In genomic region chr12:2414810-2415567, GRCh38 we compare ENCODE assay signal across 25 cellular contexts.
DNase-seq lines count a peak whose midpoint lies in the region; ATAC-seq, FAIRE-seq and TF ChIP-seq lines count a peak whose summit lies in the region.
"Had no signal": no experiment of that assay in that cellular context is flagged by ENCODE, and none has a peak within 500 bp of the region (broad histone marks: within the 10 kb centered on the region; RNA-seq: fewer than 3 reads in every experiment).

No MANE protein-coding gene starts in this region.

- peaks cover 89% of the 10 kb centered on the region for H3K4me1 ChIP-seq in left ventricle myocardium inferior
- H3K4me1 ChIP-seq: esophagus squamous epithelium had no signal

- intact Hi-C loops in left ventricle myocardium inferior (cut with micrococcal nuclease) (no loop called here), Right ventricle myocardium inferior (cut with DNase I) (no loop called here)

- DNase-seq in left ventricle myocardium inferior, result no peak
- DNase-seq in Right ventricle myocardium inferior (ENCODE audit: missing footprints), result no peak
- no peak for DNase-seq in WERI-Rb-1
- peak; percentile 81 for DNase-seq in mesenteric fat pad (ENCODE audit: low spot score)
- DNase-seq in urothelium cell line (ENCODE audit: low spot score), result peak; percentile 41
- DNase-seq in stimulated activated CD8-positive, alpha-beta memory T cell treated with anti-CD3 and anti-CD28 coated beads, Interleukin-4, amount 100 ng/mL, for 48 hours, result no peak
- DNase-seq in NCI-H2196 (lab: John Stamatoyannopoulos, UW; ENCODE audit: unreplicated experiment), result no peak
- DNase-seq: activated CD4-positive, alpha-beta memory T cell treated with anti-CD3 and anti-CD28 coated beads, Interleukin-2, amount 10 ng/mL, durations not matched to agents 7 days and 5 days; activated naive CD4-positive, alpha-beta T cell treated with anti-CD3 and anti-CD28 coated beads for 36 hours; BE2C; cerebellar nuclear complex; effector memory CD4-positive, alpha-beta T cell; esophagus squamous epithelium; GDM1; mucosa of descending colon; NCI-H187 treated with DMSO at 0.1 percent for 48 hours; NCI-H226; NCI-H82 had no signal

- H3K27me3 ChIP-seq in left ventricle myocardium inferior (ENCODE audit: low read depth), result no peaks in the 10 kb centered on the region
- H3K27me3 ChIP-seq in WERI-Rb-1 (ENCODE audit: insufficient read depth, low read depth, severe bottlenecking), result no peaks in the 10 kb centered on the region
- H3K27me3 ChIP-seq: BE2C, esophagus squamous epithelium, neural progenitor cell had no signal

- peak overlapping the region; percentile 46 for H3K27ac ChIP-seq in left ventricle myocardium inferior (replicated peaks)
- H3K27ac ChIP-seq in WERI-Rb-1, result no peak overlapping the region
- H3K27ac ChIP-seq: esophagus squamous epithelium, KMS-11, neural progenitor cell, SK-N-MC had no signal

- ATAC-seq in Right ventricle myocardium inferior (no peak), HG03045 (IDR thresholded peaks at IDR 0.05; ENCODE audit: unreplicated experiment) (no peak)
- ATAC-seq: mucosa of descending colon, Panc1 had no signal

- FAIRE-seq in urothelium cell line (lab: Jason Lieb, UNC), result no peak
- FAIRE-seq: A204.1, D721Med had no signal

- H3K36me3 ChIP-seq in left ventricle myocardium inferior (no peaks in the 10 kb centered on the region), WERI-Rb-1 (no peaks in the 10 kb centered on the region)
- H3K36me3 ChIP-seq: BE2C, esophagus squamous epithelium, neural progenitor cell had no signal

- H3K4me3 ChIP-seq in left ventricle myocardium inferior, result no peak overlapping the region
- no peak overlapping the region for H3K4me3 ChIP-seq in WERI-Rb-1 (ENCODE audit: low read depth, low read length)
- H3K4me3 ChIP-seq: esophagus squamous epithelium, mucosa of descending colon, neural progenitor cell, SK-N-MC had no signal

- TF ChIP-seq CTCF in left ventricle myocardium inferior (IDR thresholded peaks at IDR 0.05; ENCODE audit: borderline replicate concordance), result no peak
- TF ChIP-seq CTCF in WERI-Rb-1 (IDR thresholded peaks at IDR 0.05; ENCODE audit: low read depth, low read length), result 0 out of 2 replicates have a peak, but pooled peaks have one; percentile 11

- no peaks in the 10 kb centered on the region for H3K9me3 ChIP-seq in left ventricle myocardium inferior (replicated peaks)
- no peaks in the 10 kb centered on the region for H3K9me3 ChIP-seq in WERI-Rb-1 (ENCODE audit: severe bottlenecking)
- H3K9me3 ChIP-seq: BE2C, esophagus squamous epithelium, mucosa of descending colon had no signal

Comparison
In these comparisons a context has a peak if more than half of its experiments do, and no peak if none do; other contexts are left out.
1. DNase-seq: peak in mesenteric fat pad (single experiment) and urothelium cell line (single experiment); none in left ventricle myocardium inferior (single experiment), Right ventricle myocardium inferior (single experiment), WERI-Rb-1 (single experiment), stimulated activated CD8-positive, alpha-beta memory T cell treated with anti-CD3 and anti-CD28 coated beads, Interleukin-4, amount 100 ng/mL, for 48 hours (single experiment) and NCI-H2196 (single experiment).